In genomic region chr9:125241000-125241862, GRCh38 we compare ENCODE assay signal across 8 cellular contexts. TPM values are rescaled to one million over a fixed set of nuclear protein-coding genes. Genes with fewer than 3 reads are reported as not detected.
A peak's percentile ranks its signal among the peaks of the same experiment; 100 is the strongest.
DNase-seq lines count a peak whose midpoint lies in the region; ATAC-seq and TF ChIP-seq lines count a peak whose summit lies in the region.

Gene HSPA5 (minus strand): TSS chr9:125241343. CDS start chr9:125241126, 217 bp downstream.

- DNase-seq in CD1c-positive myeloid dendritic cell (ENCODE audit: extremely low spot score) (peak; percentile 99), NCI-H774 (lab: John Stamatoyannopoulos, UW) (peak; percentile 100), dermis blood vessel endothelial cell (peak; percentile 100), left lung (peak; percentile 98 to 99)
- DNase-seq in activated CD4-positive, alpha-beta T cell treated with anti-CD3 and anti-CD28 coated beads, Interleukin-2, amount 50 U/mL, for 4 hours: peak; percentile 100
- peak; percentile 97 to 99 for DNase-seq in stimulated activated CD4-positive, alpha-beta T cell treated with anti-CD3 and anti-CD28 coated beads, Interleukin-2, amount 100 ng/mL, for 48 hours

- TF ChIP-seq CTCF in left lung (IDR thresholded peaks at IDR 0.05): no peak

- no peaks in the 10 kb centered on the region for H3K9me3 ChIP-seq in left lung

- no peaks in the 10 kb centered on the region for H3K27me3 ChIP-seq in left lung

- peaks cover 37 to 58% of the 10 kb centered on the region in 2 donors for H3K4me1 ChIP-seq in left lung

- H3K27ac ChIP-seq in left lung: peak within 1 kb of the TSS; percentile 90 to 95

- H3K4me3 ChIP-seq in left lung: peak within 1 kb of the TSS; percentile 80 to 99

- peaks cover 6 to 39% of the 10 kb centered on the region in 2 donors for H3K36me3 ChIP-seq in left lung

- intact Hi-C loops in left lung (cut with DNase I): no loop called here

- ATAC-seq in GM19395 (IDR thresholded peaks at IDR 0.05; ENCODE audit: unreplicated experiment) (peak; percentile 92), HG03565 (IDR thresholded peaks at IDR 0.05; ENCODE audit: unreplicated experiment) (peak; percentile 90), left lung (peak; percentile 96)

RNA-seq across cellular contexts. Expression of gene HSPA5, which starts in this region (rescaled TPM):
- total RNA-seq in dermis blood vessel endothelial cell (127 and 380 TPM in 2 replicates), left lung (100 to 1,000 TPM; 340 to 479 TPM)

Comparison
In these comparisons a context has a peak if more than half of its experiments do, and no peak if none do; other contexts are left out.
1. Peak in every context shown above with its lines: DNase-seq, ATAC-seq, H3K4me3 ChIP-seq and H3K27ac ChIP-seq.